ENCODE assay signal across 1 cellular context in the genomic region with DNA sequence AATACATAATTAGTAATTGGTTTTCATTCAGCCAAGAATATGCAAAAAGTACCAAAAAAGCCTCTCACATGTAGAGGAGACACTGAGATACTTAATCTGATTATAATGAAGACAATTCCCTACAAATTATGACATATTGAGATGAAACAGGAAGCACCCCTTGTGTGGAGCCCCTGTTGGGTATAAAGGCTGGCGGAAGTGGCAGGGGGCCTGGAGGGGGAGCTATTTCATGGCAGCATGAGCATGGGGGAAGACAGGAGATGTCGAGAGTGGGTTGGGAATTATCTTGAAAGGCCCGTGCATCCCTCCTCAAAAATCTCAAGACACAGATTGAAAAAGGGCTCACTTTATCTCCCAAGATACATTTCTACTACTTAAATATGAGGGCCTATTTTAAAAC.
A peak's percentile ranks its signal among the peaks of the same experiment; 100 is the strongest.
TF ChIP-seq lines count a peak whose summit lies in the region.

No MANE protein-coding gene starts in this region.

TF ChIP-seq in K562, 482 proteins besides CTCF, POLR2A, EP300 and RAD21 (continued from another document):
- TF ChIP-seq, protein P1, sequence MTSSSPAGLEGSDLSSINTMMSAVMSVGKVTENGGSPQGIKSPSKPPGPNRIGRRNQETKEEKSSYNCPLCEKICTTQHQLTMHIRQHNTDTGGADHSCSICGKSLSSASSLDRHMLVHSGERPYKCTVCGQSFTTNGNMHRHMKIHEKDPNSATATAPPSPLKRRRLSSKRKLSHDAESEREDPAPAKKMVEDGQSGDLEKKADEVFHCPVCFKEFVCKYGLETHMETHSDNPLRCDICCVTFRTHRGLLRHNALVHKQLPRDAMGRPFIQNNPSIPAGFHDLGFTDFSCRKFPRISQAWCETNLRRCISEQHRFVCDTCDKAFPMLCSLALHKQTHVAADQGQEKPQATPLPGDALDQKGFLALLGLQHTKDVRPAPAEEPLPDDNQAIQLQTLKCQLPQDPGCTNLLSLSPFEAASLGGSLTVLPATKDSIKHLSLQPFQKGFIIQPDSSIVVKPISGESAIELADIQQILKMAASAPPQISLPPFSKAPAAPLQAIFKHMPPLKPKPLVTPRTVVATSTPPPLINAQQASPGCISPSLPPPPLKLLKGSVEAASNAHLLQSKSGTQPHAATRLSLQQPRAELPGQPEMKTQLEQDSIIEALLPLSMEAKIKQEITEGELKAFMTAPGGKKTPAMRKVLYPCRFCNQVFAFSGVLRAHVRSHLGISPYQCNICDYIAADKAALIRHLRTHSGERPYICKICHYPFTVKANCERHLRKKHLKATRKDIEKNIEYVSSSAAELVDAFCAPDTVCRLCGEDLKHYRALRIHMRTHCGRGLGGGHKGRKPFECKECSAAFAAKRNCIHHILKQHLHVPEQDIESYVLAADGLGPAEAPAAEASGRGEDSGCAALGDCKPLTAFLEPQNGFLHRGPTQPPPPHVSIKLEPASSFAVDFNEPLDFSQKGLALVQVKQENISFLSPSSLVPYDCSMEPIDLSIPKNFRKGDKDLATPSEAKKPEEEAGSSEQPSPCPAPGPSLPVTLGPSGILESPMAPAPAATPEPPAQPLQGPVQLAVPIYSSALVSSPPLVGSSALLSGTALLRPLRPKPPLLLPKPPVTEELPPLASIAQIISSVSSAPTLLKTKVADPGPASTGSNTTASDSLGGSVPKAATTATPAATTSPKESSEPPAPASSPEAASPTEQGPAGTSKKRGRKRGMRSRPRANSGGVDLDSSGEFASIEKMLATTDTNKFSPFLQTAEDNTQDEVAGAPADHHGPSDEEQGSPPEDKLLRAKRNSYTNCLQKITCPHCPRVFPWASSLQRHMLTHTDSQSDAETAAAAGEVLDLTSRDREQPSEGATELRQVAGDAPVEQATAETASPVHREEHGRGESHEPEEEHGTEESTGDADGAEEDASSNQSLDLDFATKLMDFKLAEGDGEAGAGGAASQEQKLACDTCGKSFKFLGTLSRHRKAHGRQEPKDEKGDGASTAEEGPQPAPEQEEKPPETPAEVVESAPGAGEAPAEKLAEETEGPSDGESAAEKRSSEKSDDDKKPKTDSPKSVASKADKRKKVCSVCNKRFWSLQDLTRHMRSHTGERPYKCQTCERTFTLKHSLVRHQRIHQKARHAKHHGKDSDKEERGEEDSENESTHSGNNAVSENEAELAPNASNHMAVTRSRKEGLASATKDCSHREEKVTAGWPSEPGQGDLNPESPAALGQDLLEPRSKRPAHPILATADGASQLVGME (CRISPR knock-in tag; IDR thresholded peaks at IDR 0.05) = no peak
- no peak for TF ChIP-seq SREBF2 (CRISPR knock-in tag; IDR thresholded peaks at IDR 0.05)
- no peak for TF ChIP-seq FOXM1 (IDR thresholded peaks at IDR 0.05; ENCODE audit: low read depth)
- no peak for TF ChIP-seq FOXM1 (CRISPR knock-in tag; IDR thresholded peaks at IDR 0.05; ENCODE audit: low read depth)
- no peak for TF ChIP-seq ZNF444 (CRISPR knock-in tag; IDR thresholded peaks at IDR 0.05)
- no peak for TF ChIP-seq SNIP1 (IDR thresholded peaks at IDR 0.05; ENCODE audit: low read depth)
- 0 out of 2 replicates have a peak, but pooled peaks have one; percentile 38 for TF ChIP-seq GABPA (tag; conservative IDR thresholded peaks at IDR 0.05; ENCODE audit: low read depth)
- no peak for TF ChIP-seq NELFE (IDR thresholded peaks at IDR 0.05; ENCODE audit: insufficient read depth, insufficient read length)
- TF ChIP-seq, protein P2, sequence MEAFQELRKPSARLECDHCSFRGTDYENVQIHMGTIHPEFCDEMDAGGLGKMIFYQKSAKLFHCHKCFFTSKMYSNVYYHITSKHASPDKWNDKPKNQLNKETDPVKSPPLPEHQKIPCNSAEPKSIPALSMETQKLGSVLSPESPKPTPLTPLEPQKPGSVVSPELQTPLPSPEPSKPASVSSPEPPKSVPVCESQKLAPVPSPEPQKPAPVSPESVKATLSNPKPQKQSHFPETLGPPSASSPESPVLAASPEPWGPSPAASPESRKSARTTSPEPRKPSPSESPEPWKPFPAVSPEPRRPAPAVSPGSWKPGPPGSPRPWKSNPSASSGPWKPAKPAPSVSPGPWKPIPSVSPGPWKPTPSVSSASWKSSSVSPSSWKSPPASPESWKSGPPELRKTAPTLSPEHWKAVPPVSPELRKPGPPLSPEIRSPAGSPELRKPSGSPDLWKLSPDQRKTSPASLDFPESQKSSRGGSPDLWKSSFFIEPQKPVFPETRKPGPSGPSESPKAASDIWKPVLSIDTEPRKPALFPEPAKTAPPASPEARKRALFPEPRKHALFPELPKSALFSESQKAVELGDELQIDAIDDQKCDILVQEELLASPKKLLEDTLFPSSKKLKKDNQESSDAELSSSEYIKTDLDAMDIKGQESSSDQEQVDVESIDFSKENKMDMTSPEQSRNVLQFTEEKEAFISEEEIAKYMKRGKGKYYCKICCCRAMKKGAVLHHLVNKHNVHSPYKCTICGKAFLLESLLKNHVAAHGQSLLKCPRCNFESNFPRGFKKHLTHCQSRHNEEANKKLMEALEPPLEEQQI (IDR thresholded peaks at IDR 0.05) = peak; percentile 32; the same call in 1 of the 2 replicates
- TF ChIP-seq GATAD2B (IDR thresholded peaks at IDR 0.05; ENCODE audit: borderline replicate concordance) = no peak
- no peak for TF ChIP-seq HNRNPL (IDR thresholded peaks at IDR 0.05; ENCODE audit: low read depth, low read length)
- TF ChIP-seq BRF1 (IDR thresholded peaks at IDR 0.05; ENCODE audit: borderline replicate concordance, extremely low read depth, insufficient read length) = no peak
- no peak for TF ChIP-seq HOXB6 (CRISPR knock-in tag; IDR thresholded peaks at IDR 0.05; ENCODE audit: borderline replicate concordance)
- TF ChIP-seq, protein P3, sequence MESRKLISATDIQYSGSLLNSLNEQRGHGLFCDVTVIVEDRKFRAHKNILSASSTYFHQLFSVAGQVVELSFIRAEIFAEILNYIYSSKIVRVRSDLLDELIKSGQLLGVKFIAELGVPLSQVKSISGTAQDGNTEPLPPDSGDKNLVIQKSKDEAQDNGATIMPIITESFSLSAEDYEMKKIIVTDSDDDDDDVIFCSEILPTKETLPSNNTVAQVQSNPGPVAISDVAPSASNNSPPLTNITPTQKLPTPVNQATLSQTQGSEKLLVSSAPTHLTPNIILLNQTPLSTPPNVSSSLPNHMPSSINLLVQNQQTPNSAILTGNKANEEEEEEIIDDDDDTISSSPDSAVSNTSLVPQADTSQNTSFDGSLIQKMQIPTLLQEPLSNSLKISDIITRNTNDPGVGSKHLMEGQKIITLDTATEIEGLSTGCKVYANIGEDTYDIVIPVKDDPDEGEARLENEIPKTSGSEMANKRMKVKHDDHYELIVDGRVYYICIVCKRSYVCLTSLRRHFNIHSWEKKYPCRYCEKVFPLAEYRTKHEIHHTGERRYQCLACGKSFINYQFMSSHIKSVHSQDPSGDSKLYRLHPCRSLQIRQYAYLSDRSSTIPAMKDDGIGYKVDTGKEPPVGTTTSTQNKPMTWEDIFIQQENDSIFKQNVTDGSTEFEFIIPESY (CRISPR knock-in tag; IDR thresholded peaks at IDR 0.05) = peak; percentile 89
- TF ChIP-seq ILF3 (IDR thresholded peaks at IDR 0.05; ENCODE audit: borderline replicate concordance) = no peak
- peak; percentile 24 to 43; a peak in 2 of 4 replicates for TF ChIP-seq KDM1A (IDR thresholded peaks at IDR 0.05)
- no peak for TF ChIP-seq GTF2F1 (IDR thresholded peaks at IDR 0.05; ENCODE audit: low read depth, low read length)
- 0 out of 4 replicates have a peak, but pooled peaks of 1 of the 2 experiments have one; percentile 14 for TF ChIP-seq MNT (conservative IDR thresholded peaks at IDR 0.05)
- no peak for TF ChIP-seq POLR2H (tag; IDR thresholded peaks at IDR 0.05; ENCODE audit: low read depth)
- no peak for TF ChIP-seq TAL1 (IDR thresholded peaks at IDR 0.05)
- TF ChIP-seq, protein P4, sequence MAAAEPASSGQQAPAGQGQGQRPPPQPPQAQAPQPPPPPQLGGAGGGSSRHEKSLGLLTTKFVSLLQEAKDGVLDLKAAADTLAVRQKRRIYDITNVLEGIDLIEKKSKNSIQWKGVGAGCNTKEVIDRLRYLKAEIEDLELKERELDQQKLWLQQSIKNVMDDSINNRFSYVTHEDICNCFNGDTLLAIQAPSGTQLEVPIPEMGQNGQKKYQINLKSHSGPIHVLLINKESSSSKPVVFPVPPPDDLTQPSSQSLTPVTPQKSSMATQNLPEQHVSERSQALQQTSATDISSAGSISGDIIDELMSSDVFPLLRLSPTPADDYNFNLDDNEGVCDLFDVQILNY (CRISPR knock-in tag; IDR thresholded peaks at IDR 0.05) = no peak
- TF ChIP-seq ELF1 (tag; IDR thresholded peaks at IDR 0.05) = no peak
- TF ChIP-seq, protein P5, sequence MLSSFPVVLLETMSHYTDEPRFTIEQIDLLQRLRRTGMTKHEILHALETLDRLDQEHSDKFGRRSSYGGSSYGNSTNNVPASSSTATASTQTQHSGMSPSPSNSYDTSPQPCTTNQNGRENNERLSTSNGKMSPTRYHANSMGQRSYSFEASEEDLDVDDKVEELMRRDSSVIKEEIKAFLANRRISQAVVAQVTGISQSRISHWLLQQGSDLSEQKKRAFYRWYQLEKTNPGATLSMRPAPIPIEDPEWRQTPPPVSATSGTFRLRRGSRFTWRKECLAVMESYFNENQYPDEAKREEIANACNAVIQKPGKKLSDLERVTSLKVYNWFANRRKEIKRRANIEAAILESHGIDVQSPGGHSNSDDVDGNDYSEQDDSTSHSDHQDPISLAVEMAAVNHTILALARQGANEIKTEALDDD (IDR thresholded peaks at IDR 0.05) = no peak
- no peak for TF ChIP-seq ZNF583 (CRISPR knock-in tag; IDR thresholded peaks at IDR 0.05)
